In the genomic region with DNA sequence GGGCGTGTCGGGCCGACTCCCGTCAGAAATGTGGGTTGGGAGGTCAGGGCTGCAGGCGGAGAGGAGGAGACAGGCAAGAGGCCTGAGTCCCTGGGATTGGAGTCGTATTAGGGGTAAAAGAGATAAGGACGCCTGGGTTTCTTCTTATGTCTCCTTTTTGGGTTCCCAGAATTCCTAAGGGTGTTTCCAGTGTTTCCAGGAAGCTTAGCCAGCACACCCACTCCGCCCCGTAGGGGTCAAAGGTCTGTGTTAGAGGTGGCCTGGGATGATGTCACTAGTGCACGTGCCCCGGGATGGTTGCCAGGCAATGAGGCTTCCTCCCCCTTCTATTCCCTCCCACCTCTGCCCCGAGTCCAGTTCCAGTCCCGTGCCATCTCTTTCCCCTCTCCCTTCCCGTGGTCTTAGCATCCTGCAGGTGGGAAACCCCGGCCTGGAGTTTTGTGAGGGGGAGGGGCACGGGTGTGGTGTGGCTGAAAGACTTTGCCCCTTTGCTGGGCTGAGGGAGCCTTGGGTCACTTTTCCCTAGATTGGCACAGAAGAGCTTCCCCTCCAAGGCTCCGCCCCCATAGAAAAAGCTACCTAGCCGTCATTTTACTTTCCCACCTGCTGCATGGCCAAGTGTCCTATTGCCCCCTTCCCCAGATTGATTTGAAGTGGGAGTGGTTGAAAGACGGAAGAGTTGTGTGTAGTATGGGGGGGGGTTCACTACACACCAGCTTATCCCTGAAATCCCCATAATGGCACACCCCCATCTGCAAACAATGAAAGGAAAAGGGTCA, we compare ENCODE assay signal across 8 cellular contexts. TPM values are rescaled to one million over a fixed set of nuclear protein-coding genes. Genes with fewer than 3 reads are reported as not detected.
DNase-seq lines count a peak whose midpoint lies in the region; ATAC-seq and FAIRE-seq lines count a peak whose summit lies in the region.

No MANE protein-coding gene starts in this region.

- H3K9me3 ChIP-seq in SJCRH30 (replicated peaks): no peaks in the 10 kb centered on the region

- peak overlapping the region; percentile 72 for H3K4me3 ChIP-seq in SJCRH30

- H3K36me3 ChIP-seq in SJCRH30: no peaks in the 10 kb centered on the region

- no peaks in the 10 kb centered on the region for H3K27me3 ChIP-seq in SJCRH30

- in situ Hi-C loops in G401 (cut with HindIII; ENCODE audit: low sequenced_read_pairs): no loop called here

- H3K27ac ChIP-seq in SJCRH30: peak overlapping the region; percentile 85
- H3K27ac ChIP-seq in adipose tissue (ENCODE audit: low read depth, low read length): peak overlapping the region; percentile 76

- FAIRE-seq in urothelium cell line (lab: Jason Lieb, UNC): peak; percentile 30

- intact Hi-C loops in Right ventricle myocardium superior (cut with DNase I): no loop called here

- ATAC-seq in Right ventricle myocardium superior (ENCODE audit: poor library complexity) (peak; percentile 11), HG03095 (IDR thresholded peaks at IDR 0.05; ENCODE audit: unreplicated experiment) (no peak)

- 2 to 3% (median 3%) methylated on average over 19 of the region's 19 CpGs for WGBS in adipose tissue, 3 donors

- DNase-seq in G401 (ENCODE audit: low spot score): peak; percentile 84
- DNase-seq in NCI-H1048 (lab: John Stamatoyannopoulos, UW): peak; percentile 62
- peak; percentile 95 to 96 for DNase-seq in SJCRH30
- DNase-seq in Right ventricle myocardium superior: peak; percentile 93
- DNase-seq in occipital lobe (lab: John Stamatoyannopoulos, UW): peak; percentile 35
- no peak for DNase-seq in urothelium cell line (ENCODE audit: low spot score)

- H3K4me1 ChIP-seq in SJCRH30: peaks cover 13% of the 10 kb centered on the region

RNA-seq across cellular contexts. Expression of a gene that starts 2.8 kb away (rescaled TPM):
- 0.34 and 0.37 TPM in 2 replicates for total RNA-seq in G401 (2014; rRNA removed; shearing (Covaris generic))
- 6.4 and 9.0 TPM in 2 replicates for total RNA-seq in SJCRH30 (2014; rRNA removed; shearing (Covaris generic))
- polyA plus RNA-seq in adipose tissue: 10 to 100 TPM in 2 of 3 donors, 1 to 10 TPM in 1; 4.6 to 44.6 (median 21.6) TPM
- total RNA-seq in Right ventricle myocardium superior (27.9 TPM), occipital lobe (16.4 TPM)

RNA-seq across cellular contexts. Expression of a gene that starts 18.1 kb away (rescaled TPM):
- total RNA-seq in G401 (2014; rRNA removed; shearing (Covaris generic)): 0.37 TPM in 1 of 2 replicates, not detected in the other
- 0.36 and 0.63 TPM in 2 replicates for total RNA-seq in SJCRH30 (2014; rRNA removed; shearing (Covaris generic))
- polyA plus RNA-seq in adipose tissue: 10 to 100 TPM; 10.4 to 85.7 (median 77.4) TPM
- total RNA-seq in Right ventricle myocardium superior (32.4 TPM), occipital lobe (1.2 TPM)

RNA-seq across cellular contexts. Expression of a gene that starts 20.6 kb away (rescaled TPM):
- 97.3 and 101 TPM in 2 replicates for total RNA-seq in G401 (2014; rRNA removed; shearing (Covaris generic))
- total RNA-seq in SJCRH30 (2014; rRNA removed; shearing (Covaris generic)): 30.4 and 45.3 TPM in 2 replicates
- polyA plus RNA-seq in adipose tissue: 100 to 1,000 TPM in 2 of 3 donors, 10 to 100 TPM in 1; 69.0 to 191 (median 132) TPM
- total RNA-seq in Right ventricle myocardium superior (101 TPM), occipital lobe (20.1 TPM)

RNA-seq across cellular contexts. Expression of a gene that starts 21.0 kb away (rescaled TPM):
- 8.5 and 10.0 TPM in 2 replicates for total RNA-seq in G401 (2014; rRNA removed; shearing (Covaris generic))
- total RNA-seq in SJCRH30 (2014; rRNA removed; shearing (Covaris generic)): 3.5 and 5.3 TPM in 2 replicates
- 10 to 100 TPM in 2 of 3 donors, 1 to 10 TPM in 1; 8.9 to 15.4 (median 11.2) TPM for polyA plus RNA-seq in adipose tissue
- total RNA-seq in Right ventricle myocardium superior (24.2 TPM), occipital lobe (14.2 TPM)

RNA-seq across cellular contexts. Expression of a gene that starts 51.8 kb away (rescaled TPM):
- total RNA-seq in G401 (2014; rRNA removed; shearing (Covaris generic)): 34.1 and 41.5 TPM in 2 replicates
- 101 and 109 TPM in 2 replicates for total RNA-seq in SJCRH30 (2014; rRNA removed; shearing (Covaris generic))
- 100 to 1,000 TPM in 1 of 3 donors, 10 to 100 TPM in 2; 38.4 to 169 (median 39.4) TPM for polyA plus RNA-seq in adipose tissue
- total RNA-seq in Right ventricle myocardium superior (13.7 TPM), occipital lobe (337 TPM)

Comparison
In these comparisons a context has a peak if more than half of its experiments do, and no peak if none do; other contexts are left out.
1. RNA of a gene that starts 18.1 kb away (total RNA-seq): 32.4 TPM in Right ventricle myocardium superior (single experiment); 1.2 TPM in occipital lobe (single experiment), 0.36 to 0.63 TPM in SJCRH30 and 0.37 TPM in G401; every median in the first group is over 10 times any median in the second.